8 cellular contexts compared by ENCODE assay signal in the genomic region with DNA sequence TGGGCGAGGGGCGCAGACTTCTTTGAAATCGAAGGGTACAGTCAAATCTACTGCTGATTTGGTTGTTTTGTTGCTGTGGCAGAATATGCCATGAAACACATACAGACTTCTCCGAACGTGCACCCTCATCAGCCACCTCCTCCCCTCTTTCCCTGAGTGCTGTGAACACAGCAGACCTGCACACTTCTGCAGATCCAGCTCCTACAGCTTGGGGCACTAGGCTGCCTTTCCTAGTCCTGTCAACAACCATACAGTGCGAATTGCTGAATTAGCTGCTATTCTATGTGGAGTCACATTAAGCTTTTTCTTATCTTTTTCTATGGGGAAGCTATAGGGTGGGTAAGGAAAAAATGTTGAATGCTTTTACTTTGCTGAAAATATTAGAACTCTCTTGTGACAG. TPM values are rescaled to one million over a fixed set of nuclear protein-coding genes. Genes with fewer than 3 reads are reported as not detected.
DNase-seq lines count a peak whose midpoint lies in the region; ATAC-seq and TF ChIP-seq lines count a peak whose summit lies in the region.

No MANE protein-coding gene starts in this region.

- in situ Hi-C loops in transverse colon (cut with MboI; ENCODE audit: low pct_ligation_motif_present in 1 of 4, low pct_unique_long_range_greater_than_20kb in 1 of 4, low sequenced_read_pairs in 3 of 4), result loop anchor here in 1 of 4 donors (25.0 kb wide), 1 partner anchor 184 kb away; no protein-coding TSS in a partner anchor

- peaks cover 93% of the 10 kb centered on the region for H3K36me3 Mint-ChIP-seq in MCF 10A (ENCODE audit: insufficient read depth, unreplicated experiment)
- H3K36me3 Mint-ChIP-seq in activated CD4-positive, alpha-beta T cell treated with anti-CD3 and anti-CD28 coated beads, Interleukin-2, amount 10 ng/mL, durations not matched to agents 24 days and 14 days (ENCODE audit: low read depth), result peaks cover 37% of the 10 kb centered on the region

- H3K4me3 ChIP-seq in breast epithelium (no peak overlapping the region), transverse colon (no peak overlapping the region)

- H3K27me3 ChIP-seq in breast epithelium (no peaks in the 10 kb centered on the region), transverse colon (no peaks in the 10 kb centered on the region)

- ATAC-seq in GM18867 (IDR thresholded peaks at IDR 0.05; ENCODE audit: unreplicated experiment), result no peak

- DNase-seq in MCF 10A (ENCODE audit: unreplicated experiment) (peak; percentile 20), breast epithelium (ENCODE audit: low spot score in 2 of 2) (no peak), iPS DF 19.7 (ENCODE audit: low read depth, low spot score) (peak; percentile 15), transverse colon (no peak), ecto neural progenitor cell (ENCODE audit: low spot score) (no peak), mucosa of gallbladder (ENCODE audit: low spot score) (no peak)
- peak; percentile 57 for DNase-seq in activated CD4-positive, alpha-beta T cell treated with anti-CD3 and anti-CD28 coated beads, Interleukin-2, amount 10 ng/mL, durations not matched to agents 24 days and 14 days

- POLR2A ChIA-PET in MCF 10A (lab: Yijun Ruan, JAX), result interaction anchor here (0.7 to 4.9 kb wide), 9 partner anchors 10 to 182 kb away, joined by 3 to 53 read pairs (median 4); partner anchors contain the start of gene SFR1

- no peaks in the 10 kb centered on the region for H3K9me3 Mint-ChIP-seq in MCF 10A (ENCODE audit: unreplicated experiment)
- no peaks in the 10 kb centered on the region for H3K9me3 Mint-ChIP-seq in activated CD4-positive, alpha-beta T cell treated with anti-CD3 and anti-CD28 coated beads, Interleukin-2, amount 10 ng/mL, durations not matched to agents 24 days and 14 days

- no peaks in the 10 kb centered on the region for H3K27me3 Mint-ChIP-seq in MCF 10A (ENCODE audit: insufficient read depth, unreplicated experiment)
- H3K27me3 Mint-ChIP-seq in activated CD4-positive, alpha-beta T cell treated with anti-CD3 and anti-CD28 coated beads, Interleukin-2, amount 10 ng/mL, durations not matched to agents 24 days and 14 days, result no peaks in the 10 kb centered on the region

- H3K4me1 ChIP-seq in breast epithelium, result no peaks in the 10 kb centered on the region
- no peaks in the 10 kb centered on the region for H3K4me1 ChIP-seq in transverse colon

- peak overlapping the region; percentile 75 for H3K27ac Mint-ChIP-seq in MCF 10A (ENCODE audit: low read depth, unreplicated experiment)
- no peak overlapping the region for H3K27ac Mint-ChIP-seq in activated CD4-positive, alpha-beta T cell treated with anti-CD3 and anti-CD28 coated beads, Interleukin-2, amount 10 ng/mL, durations not matched to agents 24 days and 14 days

- TF ChIP-seq EP300 in transverse colon (IDR thresholded peaks at IDR 0.05; ENCODE audit: low read depth), result no peak

- TF ChIP-seq POLR2A in breast epithelium (IDR thresholded peaks at IDR 0.05) (no peak), transverse colon (IDR thresholded peaks at IDR 0.05) (no peak)

- no peaks in the 10 kb centered on the region for H3K4me1 Mint-ChIP-seq in MCF 10A (ENCODE audit: insufficient read depth, unreplicated experiment)
- peaks cover 2% of the 10 kb centered on the region for H3K4me1 Mint-ChIP-seq in activated CD4-positive, alpha-beta T cell treated with anti-CD3 and anti-CD28 coated beads, Interleukin-2, amount 10 ng/mL, durations not matched to agents 24 days and 14 days

- H3K4me3 Mint-ChIP-seq in MCF 10A (ENCODE audit: unreplicated experiment), result no peak overlapping the region
- no peak overlapping the region for H3K4me3 Mint-ChIP-seq in activated CD4-positive, alpha-beta T cell treated with anti-CD3 and anti-CD28 coated beads, Interleukin-2, amount 10 ng/mL, durations not matched to agents 24 days and 14 days

- no peaks in the 10 kb centered on the region for H3K9me3 ChIP-seq in breast epithelium
- H3K9me3 ChIP-seq in transverse colon, result no peaks in the 10 kb centered on the region

- intact Hi-C loops in MCF 10A (cut with micrococcal nuclease) (loop anchor here (5.0 kb wide), 1 partner anchor 179 kb away; no protein-coding TSS in a partner anchor), breast epithelium (cut with DNase I; ENCODE audit: low total_unique reads) (no loop called here), transverse colon (cut with DNase I; ENCODE audit: low total_unique reads) (no loop called here)
- intact Hi-C loops in activated CD4-positive, alpha-beta T cell treated with anti-CD3 and anti-CD28 coated beads, Interleukin-2, amount 10 ng/mL, durations not matched to agents 24 days and 14 days (cut with micrococcal nuclease), result no loop called here

- BruUV-seq in MCF 10A (replicated peaks; lab: Mats Ljungman, UMichigan), result no TSS peak

- H3K27ac ChIP-seq in breast epithelium (no peak overlapping the region), transverse colon (no peak overlapping the region)

- peak; percentile 20 for TF ChIP-seq CTCF in MCF 10A (IDR thresholded peaks at IDR 0.05; ENCODE audit: unreplicated experiment)
- peak in 1 of 3 donors; percentile 22 for TF ChIP-seq CTCF in breast epithelium (IDR thresholded peaks at IDR 0.05)
- TF ChIP-seq CTCF in transverse colon (IDR thresholded peaks at IDR 0.05), result peak in 3 of 5 experiments; percentile 20 to 27 (median 26)

- WGBS in transverse colon (ENCODE audit: low coverage in 1 of 2), 2 donors, result 84 to 88% methylated on average over 5 to 6 of the region's 6 CpGs

- peaks cover 6% of the 10 kb centered on the region for H3K36me3 ChIP-seq in breast epithelium
- H3K36me3 ChIP-seq in transverse colon, result peaks cover 0 to 48% (median 20%) of the 10 kb centered on the region in 4 donors

- CTCF ChIA-PET in MCF 10A (lab: Yijun Ruan, JAX), result interaction anchor here (0.6 to 2.1 kb wide), 15 partner anchors 10 to 618 kb away, joined by 3 to 7 read pairs (median 3); no protein-coding TSS in a partner anchor

RNA-seq across cellular contexts. Expression of gene COL17A1, which starts 57.5 kb away (rescaled TPM):
- total RNA-seq in MCF 10A (2022) (514 and 563 TPM in 2 replicates), breast epithelium (10 to 100 TPM in 2 of 3 donors, under 1 TPM in 1; 0.16 to 56.1 (median 34.1) TPM), transverse colon (100 to 1,000 TPM in 3 of 4 donors, 10 to 100 TPM in 1; 36.0 to 181 (median 173) TPM), mucosa of gallbladder (0.49 TPM)
- total RNA-seq in activated CD4-positive, alpha-beta T cell treated with anti-CD3 and anti-CD28 coated beads, Interleukin-2, amount 10 ng/mL, durations not matched to agents 24 days and 14 days, result not detected in 2 replicates

Comparison
In these comparisons a context has a peak if more than half of its experiments do, and no peak if none do; other contexts are left out.
1. DNase-seq: peak in MCF 10A (single experiment), activated CD4-positive, alpha-beta T cell treated with anti-CD3 and anti-CD28 coated beads, Interleukin-2, amount 10 ng/mL, durations not matched to agents 24 days and 14 days (single experiment) and iPS DF 19.7 (single experiment); none in breast epithelium (0 of 2), transverse colon (single experiment), ecto neural progenitor cell (single experiment) and mucosa of gallbladder (single experiment).